ENCODE assay signal across 8 cellular contexts in genomic region chr2:65227035-65227470, GRCh38. TPM values are rescaled to one million over a fixed set of nuclear protein-coding genes. Genes with fewer than 3 reads are reported as not detected.
DNase-seq lines count a peak whose midpoint lies in the region; ATAC-seq lines count a peak whose summit lies in the region.

No MANE protein-coding gene starts in this region.

- no peaks in the 10 kb centered on the region for H3K9me3 Mint-ChIP-seq in activated CD4-positive, alpha-beta memory T cell treated with anti-CD3 and anti-CD28 coated beads for 36 hours

- POLR2A ChIA-PET in activated CD4-positive, alpha-beta memory T cell treated with anti-CD3 and anti-CD28 coated beads for 36 hours (lab: Charles Lee) = interaction anchor here (0.8 to 2.2 kb wide), 14 partner anchors 11 to 703 kb away, joined by 3 to 20 read pairs (median 4); partner anchors contain the start of genes AFTPH, CEP68 and RAB1A

- intact Hi-C loops in activated CD4-positive, alpha-beta memory T cell treated with anti-CD3 and anti-CD28 coated beads for 36 hours (cut with micrococcal nuclease) = loop anchor here (1.0 to 5.0 kb wide), 9 partner anchors 74 to 620 kb away; partner anchors contain the start of genes RAB1A, SLC1A4 and SPRED2
- intact Hi-C loops in Right ventricle myocardium inferior (cut with DNase I) = loop anchor here (1.0 kb wide), 2 partner anchors 97 to 209 kb away; partner anchors contain the start of gene RAB1A

- H3K27ac Mint-ChIP-seq in activated CD4-positive, alpha-beta memory T cell treated with anti-CD3 and anti-CD28 coated beads for 36 hours = peak overlapping the region; percentile 99

- H3K36me3 Mint-ChIP-seq in activated CD4-positive, alpha-beta memory T cell treated with anti-CD3 and anti-CD28 coated beads for 36 hours = peaks cover 15% of the 10 kb centered on the region

- ATAC-seq in GM21381 (IDR thresholded peaks at IDR 0.05; ENCODE audit: unreplicated experiment) = peak; percentile 8
- ATAC-seq in HG03565 (IDR thresholded peaks at IDR 0.05; ENCODE audit: unreplicated experiment) = peak; percentile 0
- ATAC-seq in Right ventricle myocardium inferior = peak; percentile 23

- peak overlapping the region; percentile 100 for H3K4me3 Mint-ChIP-seq in activated CD4-positive, alpha-beta memory T cell treated with anti-CD3 and anti-CD28 coated beads for 36 hours

- no peaks in the 10 kb centered on the region for H3K27me3 Mint-ChIP-seq in activated CD4-positive, alpha-beta memory T cell treated with anti-CD3 and anti-CD28 coated beads for 36 hours

- peaks cover 26% of the 10 kb centered on the region for H3K4me1 Mint-ChIP-seq in activated CD4-positive, alpha-beta memory T cell treated with anti-CD3 and anti-CD28 coated beads for 36 hours (ENCODE audit: low read depth)

- CTCF ChIA-PET in activated CD4-positive, alpha-beta memory T cell treated with anti-CD3 and anti-CD28 coated beads for 36 hours (lab: Charles Lee) = interaction anchor here (0.9 to 3.8 kb wide), 9 partner anchors 11 to 319 kb away, joined by 3 to 19 read pairs (median 5); partner anchors contain the start of genes CEP68 and RAB1A

- DNase-seq in ELR (ENCODE audit: low read depth) (peak; percentile 36), Right ventricle myocardium inferior (ENCODE audit: missing footprints) (no peak), pons (ENCODE audit: low spot score) (peak; percentile 40), HPDE6-E6E7 (ENCODE audit: extremely low spot score) (no peak), NCI-H1092 (lab: John Stamatoyannopoulos, UW) (no peak)
- DNase-seq in activated CD4-positive, alpha-beta memory T cell treated with anti-CD3 and anti-CD28 coated beads for 36 hours = no peak

RNA-seq across cellular contexts. Expression of gene ACTR2, which starts 0.6 kb away (rescaled TPM):
- total RNA-seq in activated CD4-positive, alpha-beta memory T cell treated with anti-CD3 and anti-CD28 coated beads for 36 hours = 100 to 1,000 TPM; 401 to 406 TPM
- total RNA-seq in Right ventricle myocardium inferior = 108 TPM

Comparison
In these comparisons a context has a peak if more than half of its experiments do, and no peak if none do; other contexts are left out.
1. DNase-seq: peak in ELR (single experiment) and pons (single experiment); none in activated CD4-positive, alpha-beta memory T cell treated with anti-CD3 and anti-CD28 coated beads for 36 hours (single experiment), Right ventricle myocardium inferior (single experiment), HPDE6-E6E7 (single experiment) and NCI-H1092 (single experiment).
2. Peak in every context shown above with its lines, with median percentiles within 50 percentile points of each other: ATAC-seq.